1 cellular context compared by ENCODE assay signal in genomic region chr5:179679014-179679674, GRCh38.
TF ChIP-seq lines count a peak whose summit lies in the region.

No MANE protein-coding gene starts in this region.

TF ChIP-seq in WTC11, 78 proteins besides CTCF, POLR2A, EP300 and RAD21 (continued from another document):
- peak; percentile 59; the same call in 1 of the 2 replicates for TF ChIP-seq ARID4B (CRISPR knock-in tag; IDR thresholded peaks at IDR 0.05; ENCODE audit: borderline replicate concordance)
- no peak for TF ChIP-seq PREB (CRISPR knock-in tag; IDR thresholded peaks at IDR 0.05; ENCODE audit: borderline replicate concordance)
- peak; percentile 47; the same call in 1 of the 2 replicates for TF ChIP-seq TEAD1 (CRISPR knock-in tag; IDR thresholded peaks at IDR 0.05)
- TF ChIP-seq FOXJ3 (CRISPR knock-in tag; IDR thresholded peaks at IDR 0.05; ENCODE audit: borderline replicate concordance) = peak; percentile 19; the same call in 1 of the 2 replicates
- TF ChIP-seq ZNF219 (CRISPR knock-in tag; IDR thresholded peaks at IDR 0.05; ENCODE audit: borderline replicate concordance) = peak; percentile 3; the same call in 1 of the 2 replicates
- peak; percentile 77; the same call in 1 of the 2 replicates for TF ChIP-seq TP53 (CRISPR knock-in tag; IDR thresholded peaks at IDR 0.05)
- TF ChIP-seq NFE2L1 (CRISPR knock-in tag; IDR thresholded peaks at IDR 0.05) = peak; percentile 85
- peak; percentile 25; the same call in 1 of the 2 replicates for TF ChIP-seq RELA (CRISPR knock-in tag; IDR thresholded peaks at IDR 0.05; ENCODE audit: borderline replicate concordance)
- no peak for TF ChIP-seq NR2C2 (CRISPR knock-in tag; IDR thresholded peaks at IDR 0.05)
- TF ChIP-seq ZNF671 (CRISPR knock-in tag; IDR thresholded peaks at IDR 0.05) = no peak
- no peak; the same call in 1 of the 2 replicates for TF ChIP-seq ZNF138 (CRISPR knock-in tag; conservative IDR thresholded peaks at IDR 0.05)
- TF ChIP-seq MLX (CRISPR knock-in tag; IDR thresholded peaks at IDR 0.05) = 0 out of 2 replicates have a peak, but pooled peaks have one; percentile 95
- peak; percentile 79 for TF ChIP-seq E2F5 (CRISPR knock-in tag; IDR thresholded peaks at IDR 0.05)
- no peak for TF ChIP-seq ATF6 (CRISPR knock-in tag; IDR thresholded peaks at IDR 0.05)
- TF ChIP-seq NFATC4 (CRISPR knock-in tag; IDR thresholded peaks at IDR 0.05) = no peak
- no peak; the same call in 1 of the 2 replicates for TF ChIP-seq NR1H2 (CRISPR knock-in tag; IDR thresholded peaks at IDR 0.05)
- TF ChIP-seq E2F1 (CRISPR knock-in tag; IDR thresholded peaks at IDR 0.05) = no peak; the same call in 1 of the 2 replicates
- peak; percentile 97 for TF ChIP-seq MAX (CRISPR knock-in tag; IDR thresholded peaks at IDR 0.05)
- TF ChIP-seq ZNF281 (CRISPR knock-in tag; IDR thresholded peaks at IDR 0.05) = no peak
- 0 out of 2 replicates have a peak, but pooled peaks have one; percentile 58 for TF ChIP-seq ELF4 (CRISPR knock-in tag; IDR thresholded peaks at IDR 0.05; ENCODE audit: low read depth)
- no peak for TF ChIP-seq CREB1 (CRISPR knock-in tag; IDR thresholded peaks at IDR 0.05)
- TF ChIP-seq ATF1 (CRISPR knock-in tag; IDR thresholded peaks at IDR 0.05) = 0 out of 2 replicates have a peak, but pooled peaks have one; percentile 2
- peak; percentile 96 for TF ChIP-seq FOXP1 (CRISPR knock-in tag; IDR thresholded peaks at IDR 0.05; ENCODE audit: borderline replicate concordance)
- no peak for TF ChIP-seq ZNF396 (CRISPR knock-in tag; IDR thresholded peaks at IDR 0.05; ENCODE audit: borderline replicate concordance)
- no peak for TF ChIP-seq ZNF416 (CRISPR knock-in tag; IDR thresholded peaks at IDR 0.05)
- no peak for TF ChIP-seq CREM (CRISPR knock-in tag; IDR thresholded peaks at IDR 0.05)
- no peak for TF ChIP-seq SOX15 (CRISPR knock-in tag; IDR thresholded peaks at IDR 0.05)
